In genomic region chr5:42912184-42912766, GRCh38 we compare ENCODE assay signal across 1 cellular context.
TF ChIP-seq lines count a peak whose summit lies in the region.

No MANE protein-coding gene starts in this region.

TF ChIP-seq in HCT116, 20 proteins besides CTCF, POLR2A, EP300 and RAD21 (continued from another document):
- no peak for TF ChIP-seq EGR1 (IDR thresholded peaks at IDR 0.05; ENCODE audit: low read depth)
- no peak for TF ChIP-seq ELF1 (IDR thresholded peaks at IDR 0.05; ENCODE audit: borderline replicate concordance, low read depth)
- TF ChIP-seq ZNF274 (IDR thresholded peaks at IDR 0.05; ENCODE audit: low read depth, low read length): no peak
